In genomic region chr16:86635181-86635580, GRCh38 we compare ENCODE assay signal across 19 cellular contexts. TPM values are rescaled to one million over a fixed set of nuclear protein-coding genes. Genes with fewer than 3 reads are reported as not detected.
DNase-seq lines count a peak whose midpoint lies in the region; ATAC-seq, FAIRE-seq and TF ChIP-seq lines count a peak whose summit lies in the region.
"Had no signal": no experiment of that assay in that cellular context is flagged by ENCODE, and none has a peak within 500 bp of the region (broad histone marks: within the 10 kb centered on the region; RNA-seq: fewer than 3 reads in every experiment).

No MANE protein-coding gene starts in this region.

- H3K27me3 Mint-ChIP-seq in chondrocyte (ENCODE audit: low read depth), result no peaks in the 10 kb centered on the region
- peaks cover 7 to 24% of the 10 kb centered on the region in 2 donors for H3K27me3 Mint-ChIP-seq in T-cell

- H3K27me3 ChIP-seq in right cardiac atrium (ENCODE audit: control insufficient read depth, insufficient read depth), result no peaks in the 10 kb centered on the region
- H3K27me3 ChIP-seq: MG63 had no signal

- H3K27ac Mint-ChIP-seq in chondrocyte (ENCODE audit: unreplicated experiment) (peak overlapping the region; percentile 22), T-cell (no peak overlapping the region)
- H3K27ac Mint-ChIP-seq: naive thymus-derived CD4-positive, alpha-beta T cell; progenitor cell of endocrine pancreas had no signal

- POLR2A ChIA-PET in T-cell (lab: Charles Lee), result no interaction called here

- H3K9me3 Mint-ChIP-seq in chondrocyte (ENCODE audit: low read depth) (no peaks in the 10 kb centered on the region), T-cell (no peaks in the 10 kb centered on the region)
- H3K9me3 Mint-ChIP-seq: naive thymus-derived CD4-positive, alpha-beta T cell had no signal

- H3K9me3 ChIP-seq in right cardiac atrium (ENCODE audit: control insufficient read depth, low read length), result no peaks in the 10 kb centered on the region
- H3K9me3 ChIP-seq: heart left ventricle, MG63 had no signal

- no peak overlapping the region for H3K4me3 ChIP-seq in right cardiac atrium (ENCODE audit: low read length)
- H3K4me3 ChIP-seq: heart left ventricle, MG63 had no signal

- no peak for TF ChIP-seq CTCF in chondrocyte (IDR thresholded peaks at IDR 0.05)

- H3K4me1 Mint-ChIP-seq in chondrocyte (ENCODE audit: low read depth) (peaks cover 21% of the 10 kb centered on the region), T-cell (no peaks in the 10 kb centered on the region)

- 56% methylated on average over 3 of the region's 3 CpGs for WGBS in right cardiac atrium

- no peak overlapping the region for H3K4me3 Mint-ChIP-seq in chondrocyte (ENCODE audit: unreplicated experiment)
- H3K4me3 Mint-ChIP-seq in T-cell, result no peak overlapping the region
- H3K4me3 Mint-ChIP-seq: naive thymus-derived CD4-positive, alpha-beta T cell had no signal

- no peak for FAIRE-seq in GM19239 (lab: Jason Lieb, UNC)
- FAIRE-seq: A204.1 had no signal

- DNase-seq in right cardiac atrium (peak in 2 of 3 donors; percentile 38 to 58), cardiac septum (ENCODE audit: low spot score) (no peak), chondrocyte (ENCODE audit: low spot score) (no peak), myocyte (ENCODE audit: low read depth) (peak; percentile 24), T-cell (no peak), GM19239 (ENCODE audit: insufficient read length, low spot score) (no peak)
- DNase-seq: activated naive CD4-positive, alpha-beta T cell; activated T-cell treated with anti-CD3 and anti-CD28 coated beads for 4 hours; DMS53; IMR-90; MG63; naive thymus-derived CD4-positive, alpha-beta T cell; NCI-H187; NCI-H510A treated with DMSO at 0.1 percent for 48 hours had no signal

- H3K36me3 Mint-ChIP-seq in chondrocyte (ENCODE audit: low read depth) (no peaks in the 10 kb centered on the region), T-cell (no peaks in the 10 kb centered on the region)
- H3K36me3 Mint-ChIP-seq: naive thymus-derived CD4-positive, alpha-beta T cell had no signal

- H3K4me1 ChIP-seq in right cardiac atrium (ENCODE audit: control insufficient read depth, insufficient read depth, low read length), result no peaks in the 10 kb centered on the region

- ATAC-seq in right cardiac atrium (peak; percentile 21 to 50), GM21515 (IDR thresholded peaks at IDR 0.05; ENCODE audit: unreplicated experiment) (no peak), T-cell (replicated peaks in 1 of 4) (no peak), HG03457 (IDR thresholded peaks at IDR 0.05; ENCODE audit: unreplicated experiment) (no peak)
- ATAC-seq: naive thymus-derived CD4-positive, alpha-beta T cell had no signal

- intact Hi-C loops in right cardiac atrium (cut with DNase I), result no loop called here
- intact Hi-C loops in cardiac septum (cut with DNase I), result no loop called here

- CTCF ChIA-PET in T-cell (lab: Charles Lee), result no interaction called here

- H3K27ac ChIP-seq in right cardiac atrium (ENCODE audit: low read length), result no peak overlapping the region
- H3K27ac ChIP-seq: heart left ventricle had no signal

RNA-seq across cellular contexts. Expression of gene FOXL1, which starts 56.8 kb away (rescaled TPM):
- total RNA-seq in right cardiac atrium, result 1 to 10 TPM; 1.3 to 1.8 (median 1.6) TPM
- polyA plus RNA-seq in right cardiac atrium, result 0.75 TPM
- 1.2 TPM for total RNA-seq in cardiac septum
- 7.7 to 10.1 TPM (median 8.1 TPM) in 3 replicates for total RNA-seq in chondrocyte
- total RNA-seq in myocyte, result 0.67 and 1.5 TPM in 2 replicates
- 0.50 TPM for polyA plus RNA-seq in myocyte (2012)
- not detected for total RNA-seq in T-cell
- total RNA-seq: naive thymus-derived CD4-positive, alpha-beta T cell; progenitor cell of endocrine pancreas had no signal
- polyA plus RNA-seq: naive thymus-derived CD4-positive, alpha-beta T cell had no signal

Comparison
In these comparisons a context has a peak if more than half of its experiments do, and no peak if none do; other contexts are left out.
1. DNase-seq: peak in right cardiac atrium (2 of 3) and myocyte (single experiment); none in cardiac septum (single experiment), chondrocyte (single experiment), T-cell (0 of 34) and GM19239 (single experiment).
2. ATAC-seq: peak in right cardiac atrium (2 of 2); none in GM21515 (single experiment), T-cell (0 of 4) and HG03457 (single experiment).